In the genomic region with DNA sequence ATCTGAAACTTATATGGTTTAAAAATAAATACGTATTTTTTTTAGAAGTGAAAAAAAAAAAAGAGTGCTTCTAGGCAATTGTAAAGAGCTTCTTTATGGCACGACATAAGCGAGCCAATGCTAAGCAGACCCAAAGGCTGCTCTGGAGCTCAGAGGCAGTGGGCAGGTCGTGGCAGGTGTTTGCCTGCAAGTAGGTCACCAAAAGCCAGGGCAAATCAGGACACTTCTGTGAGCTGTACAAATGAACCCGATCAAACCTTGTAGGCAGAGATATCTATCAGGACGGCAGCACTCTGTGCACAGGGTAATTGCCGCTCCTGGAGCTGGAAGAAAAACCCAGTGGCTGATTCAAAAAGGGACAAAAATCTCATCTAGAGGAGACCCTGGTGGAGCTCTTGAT, we compare ENCODE assay signal across 14 cellular contexts.
"Had no signal": no experiment of that assay in that cellular context is flagged by ENCODE, and none has a peak within 500 bp of the region (broad histone marks: within the 10 kb centered on the region; RNA-seq: fewer than 3 reads in every experiment).

No MANE protein-coding gene starts in this region.

- H3K27me3 ChIP-seq: adrenal gland, testis, upper lobe of left lung had no signal

- H3K4me3 ChIP-seq: adrenal gland, dorsolateral prefrontal cortex, lung, testis, upper lobe of left lung had no signal

- H3K36me3 ChIP-seq: adrenal gland, upper lobe of left lung had no signal

- H3K27ac ChIP-seq: adrenal gland, dorsolateral prefrontal cortex, testis, upper lobe of left lung had no signal

- H3K4me1 ChIP-seq: adrenal gland, testis, upper lobe of left lung had no signal

- DNase-seq: activated B cell treated with CpG ODN at 0.5 μM for 24 hours; activated CD4-positive, alpha-beta T cell treated with anti-CD3 and anti-CD28 coated beads for 48 hours; activated CD8-positive, alpha-beta memory T cell treated with anti-CD3 and anti-CD28 coated beads, Interleukin-2, amount 50 U/mL, for 4 hours; activated CD8-positive, alpha-beta T cell treated with anti-CD3 and anti-CD28 coated beads, Interleukin-2, amount 10 ng/mL, durations not matched to agents 7 days and 5 days; activated effector memory CD4-positive, alpha-beta T cell treated with anti-CD3 and anti-CD28 coated beads, Interleukin-2, amount 50 U/mL, for 16 hours; activated T-cell treated with anti-CD3 and anti-CD28 coated beads, Interleukin-2, amount 50 U/mL, for 48 hours; dorsolateral prefrontal cortex; erythroblast; stimulated activated CD4-positive, alpha-beta T cell treated with anti-CD3 and anti-CD28 coated beads, Interleukin-1b, Interleukin-23, amount 100 ng/mL, for 48 hours; stimulated activated naive CD8-positive, alpha-beta T cell treated with anti-CD3 and anti-CD28 coated beads, Interleukin-15, amount 100 ng/mL, for 72 hours; testis; upper lobe of left lung had no signal

- H3K9me3 ChIP-seq: adrenal gland, testis, upper lobe of left lung had no signal

- ATAC-seq: activated CD8-positive, alpha-beta T cell treated with anti-CD3 and anti-CD28 coated beads, Interleukin-2, amount 10 ng/mL, durations not matched to agents 7 days and 5 days; stimulated activated naive CD8-positive, alpha-beta T cell treated with anti-CD3 and anti-CD28 coated beads, Interleukin-15, amount 100 ng/mL, for 72 hours had no signal
